ENCODE assay signal across 8 cellular contexts in the genomic region with DNA sequence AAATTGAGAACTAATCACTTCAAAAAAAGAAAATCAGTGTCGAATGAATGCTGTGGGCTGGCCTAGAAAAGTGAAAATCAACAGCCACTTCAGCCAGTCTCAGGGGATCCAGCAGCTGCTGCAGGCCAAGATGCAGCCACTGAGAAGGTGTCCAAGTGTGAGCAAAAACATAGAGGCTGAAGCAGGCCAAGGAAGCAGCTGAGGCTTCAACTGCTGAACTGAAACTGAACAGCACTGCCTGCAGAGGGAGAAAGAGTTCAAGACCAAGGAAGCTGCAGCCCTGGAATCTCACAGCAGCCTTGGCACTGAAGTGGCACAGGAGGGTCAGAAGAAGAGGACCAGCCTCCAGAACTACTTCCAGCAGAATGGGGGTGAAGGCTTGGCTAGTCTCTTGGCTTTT. TPM values are rescaled to one million over a fixed set of nuclear protein-coding genes. Genes with fewer than 3 reads are reported as not detected.
A peak's percentile ranks its signal among the peaks of the same experiment; 100 is the strongest.
DNase-seq lines count a peak whose midpoint lies in the region; ATAC-seq lines count a peak whose summit lies in the region.

No MANE protein-coding gene starts in this region.

- H3K4me1 Mint-ChIP-seq in activated T-helper 17 cell treated with anti-CD3 and anti-CD28 coated beads, Interleukin-2, amount 50 U/mL, for 72 hours, result peaks cover 4% of the 10 kb centered on the region

- DNase-seq in DMS114 treated with DMSO at 0.1 percent for 48 hours (lab: John Stamatoyannopoulos, UW; ENCODE audit: unreplicated experiment), result peak; percentile 51
- peak; percentile 58 for DNase-seq in medulla oblongata (ENCODE audit: extremely low spot score)
- DNase-seq in middle frontal gyrus (ENCODE audit: extremely low spot score, low spot score), result no peak
- no peak for DNase-seq in occipital lobe (lab: John Stamatoyannopoulos, UW)
- no peak for DNase-seq in activated naive CD4-positive, alpha-beta T cell (lab: John Stamatoyannopoulos, UW)

- no peak overlapping the region for H3K4me3 Mint-ChIP-seq in activated T-helper 17 cell treated with anti-CD3 and anti-CD28 coated beads, Interleukin-2, amount 50 U/mL, for 72 hours

- H3K27me3 Mint-ChIP-seq in activated T-helper 17 cell treated with anti-CD3 and anti-CD28 coated beads, Interleukin-2, amount 50 U/mL, for 72 hours, result peaks cover 7% of the 10 kb centered on the region

- H3K36me3 Mint-ChIP-seq in activated T-helper 17 cell treated with anti-CD3 and anti-CD28 coated beads, Interleukin-2, amount 50 U/mL, for 72 hours (ENCODE audit: low read depth), result no peaks in the 10 kb centered on the region

- H3K9me3 Mint-ChIP-seq in activated T-helper 17 cell treated with anti-CD3 and anti-CD28 coated beads, Interleukin-2, amount 50 U/mL, for 72 hours, result no peaks in the 10 kb centered on the region

- H3K27ac Mint-ChIP-seq in activated T-helper 17 cell treated with anti-CD3 and anti-CD28 coated beads, Interleukin-2, amount 50 U/mL, for 72 hours, result no peak overlapping the region

- ATAC-seq in GM19452 (IDR thresholded peaks at IDR 0.05; ENCODE audit: unreplicated experiment) (peak; percentile 76), HG03571 (IDR thresholded peaks at IDR 0.05; ENCODE audit: unreplicated experiment) (peak; percentile 74)
- ATAC-seq in activated T-helper 17 cell treated with anti-CD3 and anti-CD28 coated beads, Interleukin-2, amount 50 U/mL, for 72 hours (replicated peaks), result peak; percentile 18

RNA-seq across cellular contexts. Expression of a gene that starts 15.8 kb away (rescaled TPM):
- total RNA-seq in activated T-helper 17 cell treated with anti-CD3 and anti-CD28 coated beads, Interleukin-2, amount 50 U/mL, for 72 hours, result not detected
- total RNA-seq in occipital lobe, result not detected

RNA-seq across cellular contexts. Expression of a gene that starts 28.0 kb away (rescaled TPM):
- total RNA-seq in activated T-helper 17 cell treated with anti-CD3 and anti-CD28 coated beads, Interleukin-2, amount 50 U/mL, for 72 hours, result not detected
- not detected for total RNA-seq in occipital lobe

Comparison
In these comparisons a context has a peak if more than half of its experiments do, and no peak if none do; other contexts are left out.
1. DNase-seq: peak in DMS114 treated with DMSO at 0.1 percent for 48 hours (single experiment) and medulla oblongata (single experiment); none in middle frontal gyrus (single experiment), occipital lobe (single experiment) and activated naive CD4-positive, alpha-beta T cell (0 of 4).
2. ATAC-seq: peak in every context shown above with its lines; median percentile 76 in GM19452; 74 in HG03571; 18 in activated T-helper 17 cell treated with anti-CD3 and anti-CD28 coated beads, Interleukin-2, amount 50 U/mL, for 72 hours.